1 cellular context compared by ENCODE assay signal in genomic region chrX:9628779-9629493, GRCh38.
TF ChIP-seq lines count a peak whose summit lies in the region.

No MANE protein-coding gene starts in this region.

TF ChIP-seq in H1, 55 proteins besides CTCF, POLR2A, EP300 and RAD21:
- TF ChIP-seq RBBP5 (IDR thresholded peaks at IDR 0.05; ENCODE audit: borderline replicate concordance, low read depth, low read length) (no peak), CHD2 (IDR thresholded peaks at IDR 0.05; ENCODE audit: low read length) (no peak), YY1 (IDR thresholded peaks at IDR 0.05; ENCODE audit: low read depth, low read length) (no peak), GABPA (IDR thresholded peaks at IDR 0.05; ENCODE audit: borderline replicate concordance, insufficient read depth, low read length) (no peak), SIRT6 (IDR thresholded peaks at IDR 0.05; ENCODE audit: low read length) (no peak), CBX5 (IDR thresholded peaks at IDR 0.05; ENCODE audit: low read depth, low read length) (no peak)
TF ChIP-seq in H1: peak in this region for 0.
